ENCODE assay signal across 1 cellular context in genomic region chr9:89533396-89534187, GRCh38.
TF ChIP-seq lines count a peak whose summit lies in the region.

No MANE protein-coding gene starts in this region.

TF ChIP-seq in WTC11, 78 proteins besides CTCF, POLR2A, EP300 and RAD21 (continued from another document):
- TF ChIP-seq ZNF532 (CRISPR knock-in tag; IDR thresholded peaks at IDR 0.05; ENCODE audit: borderline replicate concordance) = no peak
- no peak for TF ChIP-seq HMGA2 (CRISPR knock-in tag; IDR thresholded peaks at IDR 0.05)
- no peak for TF ChIP-seq CREM (CRISPR knock-in tag; IDR thresholded peaks at IDR 0.05)
- TF ChIP-seq MXD4 (CRISPR knock-in tag; IDR thresholded peaks at IDR 0.05; ENCODE audit: borderline replicate concordance) = no peak
- TF ChIP-seq TP53 (CRISPR knock-in tag; IDR thresholded peaks at IDR 0.05) = no peak
- TF ChIP-seq RORB (CRISPR knock-in tag; IDR thresholded peaks at IDR 0.05) = no peak
